Comparison of ENCODE assay signal across 33 cellular contexts in the genomic region with DNA sequence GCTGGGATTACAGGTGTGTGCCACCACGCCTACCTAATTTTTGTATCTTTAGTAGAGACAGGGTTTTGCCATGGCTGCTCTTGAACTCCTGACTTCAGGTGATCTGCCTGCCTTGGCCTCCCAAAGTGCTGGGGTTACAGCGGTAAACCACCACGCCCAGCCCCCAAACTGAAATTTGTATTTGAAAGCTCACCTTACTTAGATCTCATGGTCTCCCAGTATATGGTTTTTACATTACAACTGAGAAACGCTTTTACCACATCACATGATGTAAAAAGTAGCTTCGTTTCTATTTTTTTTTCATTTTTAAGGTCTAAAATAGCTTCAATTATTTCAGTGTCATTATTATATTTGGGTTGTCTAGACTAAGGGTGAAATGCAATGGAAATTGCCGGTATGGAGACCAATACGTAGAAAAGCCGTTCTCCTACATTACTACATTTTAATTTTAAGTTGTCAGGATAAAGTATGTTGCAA.
A peak's percentile ranks its signal among the peaks of the same experiment; 100 is the strongest.
DNase-seq lines count a peak whose midpoint lies in the region; ATAC-seq, FAIRE-seq and TF ChIP-seq lines count a peak whose summit lies in the region.
"Had no signal": no experiment of that assay in that cellular context is flagged by ENCODE, and none has a peak within 500 bp of the region (broad histone marks: within the 10 kb centered on the region; RNA-seq: fewer than 3 reads in every experiment).

No MANE protein-coding gene starts in this region.

- H3K27ac ChIP-seq in GM12878 (ENCODE audit: control insufficient read depth, insufficient read depth) = no peak overlapping the region
- no peak overlapping the region for H3K27ac ChIP-seq in osteoblast (ENCODE audit: low read depth, low read length)
- no peak overlapping the region for H3K27ac ChIP-seq in left lung
- H3K27ac ChIP-seq: 22Rv1; A549; BLaER1; BLaER1 treated with 17β-estradiol and CSF1 and Interleukin-3, amounts not matched to agents 10 nM and 100 nM; C4-2B had no signal

- TF ChIP-seq EP300 in GM12878 (IDR thresholded peaks at IDR 0.05; ENCODE audit: borderline replicate concordance in 1 of 2, control insufficient read depth in 1 of 2, low read depth in 2 of 2, low read length in 2 of 2) = no peak

- no peak for FAIRE-seq in GM12878 (lab: Jason Lieb, UNC)
- FAIRE-seq: A204.1, A549, D721Med had no signal

- H3K4me2 ChIP-seq in GM12878 (ENCODE audit: control insufficient read depth, insufficient read depth) (no peak overlapping the region), osteoblast (ENCODE audit: insufficient read depth, low read length) (no peak overlapping the region)
- H3K4me2 ChIP-seq: A549; BLaER1; BLaER1 treated with 17β-estradiol and CSF1 and Interleukin-3, amounts not matched to agents 10 nM and 100 nM had no signal

- H3K9ac ChIP-seq in GM12878 (ENCODE audit: control insufficient read depth, insufficient read depth, low read length) = no peak overlapping the region
- H3K9ac ChIP-seq: BLaER1; BLaER1 treated with 17β-estradiol and CSF1 and Interleukin-3, amounts not matched to agents 10 nM and 100 nM had no signal

- no peaks in the 10 kb centered on the region for H4K20me1 ChIP-seq in GM12878 (ENCODE audit: control insufficient read depth, insufficient read depth)
- no peaks in the 10 kb centered on the region for H4K20me1 ChIP-seq in osteoblast (ENCODE audit: insufficient read depth, low read length)
- H4K20me1 ChIP-seq: BLaER1; BLaER1 treated with 17β-estradiol and CSF1 and Interleukin-3, amounts not matched to agents 10 nM and 100 nM had no signal

- H3K36me3 ChIP-seq in GM12878 (ENCODE audit: control insufficient read depth in 2 of 2, insufficient read depth in 2 of 2, low read length in 1 of 2) (no peaks in the 10 kb centered on the region), osteoblast (ENCODE audit: insufficient read depth, low read length) (no peaks in the 10 kb centered on the region), left lung (peaks cover 0 to under 1% of the 10 kb centered on the region in 2 donors)
- H3K36me3 ChIP-seq: BE2C; BLaER1; BLaER1 treated with 17β-estradiol and CSF1 and Interleukin-3, amounts not matched to agents 10 nM and 100 nM had no signal

- H3K9me3 ChIP-seq in GM12878 (replicated peaks; ENCODE audit: control insufficient read depth, insufficient read depth, low read length) = no peaks in the 10 kb centered on the region
- H3K9me3 ChIP-seq in osteoblast (ENCODE audit: low read depth, low read length) = no peaks in the 10 kb centered on the region
- no peaks in the 10 kb centered on the region for H3K9me3 ChIP-seq in left lung
- H3K9me3 ChIP-seq: A549, BE2C, BLaER1, Caco-2 had no signal

- no TSS peak for BruUV-seq in GM12878 (replicated peaks; lab: Mats Ljungman, UMichigan)

- peak; percentile 49 for DNase-seq in Jurkat, Clone E6-1 (ENCODE audit: low read depth, low spot score)
- DNase-seq in GM12878 (ENCODE audit: low read depth, low spot score) (no peak), osteoblast (ENCODE audit: insufficient read length, low spot score, missing footprints) (peak; percentile 47), MV-4-11 (lab: John Stamatoyannopoulos, UW) (no peak), foreskin melanocyte (no peak), left lung (no peak)
- DNase-seq: 8988T; ACHN; AML-193; BE2C; C1 segment of cervical spinal cord; Caco-2; Calu3; CD4-positive, alpha-beta memory T cell; CD4-positive, alpha-beta T cell; CD4-positive, CD25-positive, alpha-beta regulatory T cell; CD8-positive, alpha-beta memory T cell; CD8-positive, alpha-beta T cell; COR-L47; DMS 273 treated with DMSO at 0.1 percent for 48 hours; DMS153; DMS53; DMS79; DMS79 treated with DMSO at 0.1 percent for 48 hours; DND-41; EL had no signal

- H3K79me2 ChIP-seq in GM12878 (ENCODE audit: control insufficient read depth, insufficient read depth, low read length) (no peaks in the 10 kb centered on the region), osteoblast (ENCODE audit: insufficient read depth, low read length) (no peaks in the 10 kb centered on the region)

- 74% methylated on average over 8 of the region's 8 CpGs for whole genome bisulfite sequencing in GM12878 (ENCODE audit: insufficient coverage, insufficient replicate concordance, low lambda C conversion rate, missing lambda C conversion rate)

- intact Hi-C loops in GM12878 (cut with micrococcal nuclease; ENCODE audit: unreplicated experiment) (no loop called here), left lung (cut with DNase I) (no loop called here)

- TF ChIP-seq POLR2A in GM12878 (IDR thresholded peaks at IDR 0.05; ENCODE audit: low read depth, low read length) = no peak

- SMC1A ChIA-PET in GM12878 (lab: Charles Lee; ENCODE audit: uncharacterized antibody, unreplicated experiment) = no interaction called here

- ATAC-seq in GM12878 (no peak), left lung (no peak)
- ATAC-seq: A549; CD8-positive, alpha-beta T cell had no signal

- H3K27me3 ChIP-seq in GM12878 (replicated peaks in 1 of 2; ENCODE audit: control insufficient read depth in 2 of 2, insufficient read depth in 2 of 2, low read length in 1 of 2) (no peaks in the 10 kb centered on the region), osteoblast (ENCODE audit: insufficient read depth, low read length) (no peaks in the 10 kb centered on the region), left lung (no peaks in the 10 kb centered on the region)
- H3K27me3 ChIP-seq: BE2C; BLaER1; BLaER1 treated with 17β-estradiol and CSF1 and Interleukin-3, amounts not matched to agents 10 nM and 100 nM had no signal

- RAD21 ChIA-PET in GM12878 (lab: Charles Lee; ENCODE audit: unreplicated experiment) = no interaction called here

- in situ Hi-C loops in GM12878 (cut with MboI) = no loop called here

- no peaks in the 10 kb centered on the region for H3K4me1 ChIP-seq in GM12878 (ENCODE audit: control insufficient read depth, insufficient read depth, low read length)
- H3K4me1 ChIP-seq in osteoblast (ENCODE audit: insufficient read depth, low read length) = no peaks in the 10 kb centered on the region
- no peaks in the 10 kb centered on the region for H3K4me1 ChIP-seq in left lung
- H3K4me1 ChIP-seq: A549, BE2C had no signal

- H2AFZ ChIP-seq in GM12878 (ENCODE audit: control insufficient read depth, low read depth, low read length) = no peak overlapping the region
- H2AFZ ChIP-seq in osteoblast (ENCODE audit: low read length) = no peak overlapping the region

- no peak for TF ChIP-seq CTCF in GM12878 (IDR thresholded peaks at IDR 0.05 in 2 of 3, conservative IDR thresholded peaks at IDR 0.05 in 1 of 3; ENCODE audit: control insufficient read depth in 2 of 3, extremely low read depth in 1 of 3, insufficient read depth in 1 of 3, low read depth in 3 of 3, low read length in 3 of 3)
- TF ChIP-seq CTCF in osteoblast (IDR thresholded peaks at IDR 0.05; ENCODE audit: extremely low read depth, low read depth, low read length) = no peak
- TF ChIP-seq CTCF in left lung (IDR thresholded peaks at IDR 0.05) = no peak

- CTCF ChIA-PET in GM12878 (lab: Yijun Ruan, JAX) = interaction anchor here (0.7 to 0.8 kb wide), 2 partner anchors 11 to 50 kb away, joined by 4 read pairs; no protein-coding TSS in a partner anchor

- no peak overlapping the region for H3K4me3 ChIP-seq in Jurkat, Clone E6-1 (ENCODE audit: low read length)
- H3K4me3 ChIP-seq in GM12878 (no peak overlapping the region), osteoblast (ENCODE audit: insufficient read depth, low read length) (no peak overlapping the region), left lung (no peak overlapping the region)
- H3K4me3 ChIP-seq: A549; BLaER1; BLaER1 treated with 17β-estradiol and CSF1 and Interleukin-3, amounts not matched to agents 10 nM and 100 nM had no signal

- POLR2A ChIA-PET in GM12878 (lab: Charles Lee) = no interaction called here

- TF ChIP-seq RAD21 in GM12878 (IDR thresholded peaks at IDR 0.05; ENCODE audit: insufficient read depth, low read depth, low read length) = no peak

TF ChIP-seq in GM12878, 131 proteins besides CTCF, POLR2A, EP300 and RAD21:
- no peak for TF ChIP-seq CEBPZ (IDR thresholded peaks at IDR 0.05; ENCODE audit: low read depth, low read length)
- 0 out of 2 replicates have a peak, but pooled peaks have one; percentile 72 for TF ChIP-seq NFXL1 (IDR thresholded peaks at IDR 0.05; ENCODE audit: borderline replicate concordance)
- peak in 1 of 2 experiments; percentile 92; a peak in 1 of 4 replicates for TF ChIP-seq ETV6 (conservative IDR thresholded peaks at IDR 0.05 in 1 of 2, IDR thresholded peaks at IDR 0.05 in 1 of 2; ENCODE audit: borderline replicate concordance in 1 of 2, low read depth in 1 of 2)

Comparison
In these comparisons a context has a peak if more than half of its experiments do, and no peak if none do; other contexts are left out.
1. DNase-seq: peak in Jurkat, Clone E6-1 (single experiment) and osteoblast (single experiment); none in GM12878 (single experiment), MV-4-11 (single experiment), foreskin melanocyte (single experiment) and left lung (0 of 2).